Comparison of ENCODE assay signal across 8 cellular contexts in genomic region chr17:75524971-75525805, GRCh38. TPM values are rescaled to one million over a fixed set of nuclear protein-coding genes. Genes with fewer than 3 reads are reported as not detected.
DNase-seq lines count a peak whose midpoint lies in the region; ATAC-seq, FAIRE-seq and TF ChIP-seq lines count a peak whose summit lies in the region.

Gene LLGL2 (plus strand): TSS chr17:75525697. CDS start chr17:75543427, 17,730 bp downstream.

- H3K27me3 Mint-ChIP-seq in activated CD8-positive, alpha-beta T cell treated with anti-CD3 and anti-CD28 coated beads for 36 hours = peaks cover 2% of the 10 kb centered on the region

- no peak within 1 kb of the TSS for H4K5ac ChIP-seq in mesendoderm (ENCODE audit: low read length)

- ATAC-seq in HG03442 (IDR thresholded peaks at IDR 0.05; ENCODE audit: unreplicated experiment) = peak; percentile 70
- ATAC-seq in activated CD8-positive, alpha-beta T cell treated with anti-CD3 and anti-CD28 coated beads for 36 hours = peak; percentile 95

- H4K8ac ChIP-seq in mesendoderm (ENCODE audit: low read depth, low read length) = no peak within 1 kb of the TSS

- no peaks in the 10 kb centered on the region for H3K4me1 ChIP-seq in mesendoderm (ENCODE audit: control insufficient read depth, low read depth, low read length)

- no peaks in the 10 kb centered on the region for H3K9me3 Mint-ChIP-seq in activated CD8-positive, alpha-beta T cell treated with anti-CD3 and anti-CD28 coated beads for 36 hours

- H3K4me3 ChIP-seq in AG10803 (ENCODE audit: low read length) (peak within 1 kb of the TSS; percentile 43), mesendoderm (ENCODE audit: low read length) (peak within 1 kb of the TSS; percentile 50)

- H3K79me2 ChIP-seq in mesendoderm (ENCODE audit: control insufficient read depth, insufficient read depth, low read length) = no peaks in the 10 kb centered on the region

- WGBS in mesendoderm (ENCODE audit: extremely low coverage, insufficient coverage, low lambda C conversion rate) = no CpG with 5 or more reads among the region's 108 CpGs

- peaks cover 13% of the 10 kb centered on the region for H3K36me3 Mint-ChIP-seq in activated CD8-positive, alpha-beta T cell treated with anti-CD3 and anti-CD28 coated beads for 36 hours (ENCODE audit: low read depth)

- H3K4me2 ChIP-seq in mesendoderm (ENCODE audit: low read length) = peak within 1 kb of the TSS; percentile 84

- H3K56ac ChIP-seq in mesendoderm (ENCODE audit: low read length) = peak within 1 kb of the TSS; percentile 87

- H2BK120ac ChIP-seq in mesendoderm (ENCODE audit: low read depth, low read length) = no peak within 1 kb of the TSS

- H3K23ac ChIP-seq in mesendoderm (ENCODE audit: low read length) = peak within 1 kb of the TSS; percentile 29

- peak; percentile 44 for FAIRE-seq in GM19239 (lab: Jason Lieb, UNC)

- peaks cover 2% of the 10 kb centered on the region for H3K79me1 ChIP-seq in mesendoderm (ENCODE audit: low read length)

- POLR2A ChIA-PET in activated CD8-positive, alpha-beta T cell treated with anti-CD3 and anti-CD28 coated beads for 36 hours (lab: Charles Lee) = interaction anchor here (0.5 to 1.3 kb wide), 4 partner anchors 9 to 60 kb away, joined by 3 to 9 read pairs (median 4); partner anchors contain the start of gene TSEN54

- H3K27ac ChIP-seq in mesendoderm (ENCODE audit: low read depth, low read length) = peak within 1 kb of the TSS; percentile 60

- no peaks in the 10 kb centered on the region for H3K27me3 ChIP-seq in mesendoderm (ENCODE audit: insufficient read depth, low read length, poor library complexity)

- peaks cover 10% of the 10 kb centered on the region for H3K4me1 Mint-ChIP-seq in activated CD8-positive, alpha-beta T cell treated with anti-CD3 and anti-CD28 coated beads for 36 hours (ENCODE audit: low read depth)

- no peak for DNase-seq in AG10803 (ENCODE audit: low read depth)
- DNase-seq in GM19239 (ENCODE audit: insufficient read length, low spot score) = peak; percentile 96
- DNase-seq in NCI-H748 (lab: John Stamatoyannopoulos, UW; ENCODE audit: unreplicated experiment) = peak; percentile 93
- peak; percentile 82 for DNase-seq in activated CD8-positive, alpha-beta T cell treated with anti-CD3 and anti-CD28 coated beads for 36 hours
- peak; percentile 78 for DNase-seq in effector CD4-positive, alpha-beta T cell
- peak; percentile 94 for DNase-seq in mesendoderm
- DNase-seq in stimulated activated CD8-positive, alpha-beta memory T cell treated with anti-CD3 and anti-CD28 coated beads, Interleukin-4, amount 100 ng/mL, for 1 hour (ENCODE audit: low read depth in 2 of 2, low spot score in 1 of 2) = peak; percentile 46 to 64

- H2BK5ac ChIP-seq in mesendoderm (ENCODE audit: low read length) = no peak within 1 kb of the TSS

- H3K36me3 ChIP-seq in mesendoderm (ENCODE audit: control insufficient read depth, insufficient read depth, low read length) = peaks cover 3% of the 10 kb centered on the region

- intact Hi-C loops in activated CD8-positive, alpha-beta T cell treated with anti-CD3 and anti-CD28 coated beads for 36 hours (cut with micrococcal nuclease) = loop anchor here (10.0 kb wide), 1 partner anchor 60 kb away; the partner anchor contains the start of gene MYO15B

- no peak within 1 kb of the TSS for H3K27ac Mint-ChIP-seq in activated CD8-positive, alpha-beta T cell treated with anti-CD3 and anti-CD28 coated beads for 36 hours

- no peak; the same call in 1 of the 2 replicates for TF ChIP-seq CTCF in AG10803 (conservative IDR thresholded peaks at IDR 0.05; ENCODE audit: low read length)
- no peak for TF ChIP-seq CTCF in activated CD8-positive, alpha-beta T cell treated with anti-CD3 and anti-CD28 coated beads for 36 hours (IDR thresholded peaks at IDR 0.05)

- no peak within 1 kb of the TSS for H2AK5ac ChIP-seq in mesendoderm (ENCODE audit: low read length)

- CTCF ChIA-PET in activated CD8-positive, alpha-beta T cell treated with anti-CD3 and anti-CD28 coated beads for 36 hours (lab: Charles Lee) = interaction anchor here (0.6 to 5.7 kb wide), 6 partner anchors 9 to 567 kb away, joined by 3 to 25 read pairs (median 5); partner anchors contain the start of genes TMEM94 and TSEN54

- peak within 1 kb of the TSS; percentile 72 for H3K18ac ChIP-seq in mesendoderm (ENCODE audit: low read length)

- H3K4ac ChIP-seq in mesendoderm (ENCODE audit: low read depth, low read length) = peak within 1 kb of the TSS; percentile 86

- peak within 1 kb of the TSS; percentile 69 for H3K4me3 Mint-ChIP-seq in activated CD8-positive, alpha-beta T cell treated with anti-CD3 and anti-CD28 coated beads for 36 hours

- no peak within 1 kb of the TSS for H2BK15ac ChIP-seq in mesendoderm (replicated peaks; ENCODE audit: low read depth)

- peak within 1 kb of the TSS; percentile 77 for H3K9ac ChIP-seq in mesendoderm (ENCODE audit: low read length)

RNA-seq across cellular contexts. Expression of gene LLGL2, which starts in this region (rescaled TPM):
- total RNA-seq in activated CD8-positive, alpha-beta T cell treated with anti-CD3 and anti-CD28 coated beads for 36 hours = 1 to 10 TPM; 7.2 to 7.4 TPM
- polyA plus RNA-seq in mesendoderm (2013, experiment 1 of 2) = 29.1 TPM
- polyA plus RNA-seq in mesendoderm (2013, experiment 2 of 2) = 29.4 TPM
